ENCODE assay signal across 15 cellular contexts in genomic region chr7:158248816-158249215, GRCh38.
A peak's percentile ranks its signal among the peaks of the same experiment; 100 is the strongest.
DNase-seq lines count a peak whose midpoint lies in the region; ATAC-seq and TF ChIP-seq lines count a peak whose summit lies in the region.
"Had no signal": no experiment of that assay in that cellular context is flagged by ENCODE, and none has a peak within 500 bp of the region (broad histone marks: within the 10 kb centered on the region; RNA-seq: fewer than 3 reads in every experiment).

No MANE protein-coding gene starts in this region.

- H3K27me3 ChIP-seq in IMR-90 (ENCODE audit: control insufficient read depth, insufficient read depth, low read length), result no peaks in the 10 kb centered on the region
- H3K27me3 ChIP-seq in neuronal stem cell (ENCODE audit: control insufficient read depth in 3 of 3, insufficient read depth in 3 of 3, low read depth in 1 of 3, low read length in 3 of 3), result no peaks in the 10 kb centered on the region
- no peaks in the 10 kb centered on the region for H3K27me3 ChIP-seq in body of pancreas

- H3K27ac Mint-ChIP-seq in activated T-cell treated with anti-CD3 and anti-CD28 coated beads, Interleukin-2, amount 50 U/mL, for 72 hours, result no peak overlapping the region
- H3K27ac Mint-ChIP-seq: B cell; CD4-positive, alpha-beta T cell; GM23338 had no signal

- CTCF ChIA-PET in IMR-90 (lab: Yijun Ruan, JAX), result no interaction called here

- H3K4me2 ChIP-seq in IMR-90 (ENCODE audit: low read depth, low read length), result no peak overlapping the region
- H3K4me2 ChIP-seq in neuronal stem cell (ENCODE audit: insufficient read depth, low read length, poor library complexity, severe bottlenecking), result no peak overlapping the region
- H3K4me2 ChIP-seq: GM23338 had no signal

- TF ChIP-seq RAD21 in IMR-90 (IDR thresholded peaks at IDR 0.05; ENCODE audit: low read length), result no peak

- H4K91ac ChIP-seq in IMR-90 (ENCODE audit: insufficient read depth, low read depth, low read length) (no peak overlapping the region), neuronal stem cell (ENCODE audit: low read depth, low read length, poor library complexity) (peak overlapping the region; percentile 19)

- no peak overlapping the region for H3K56ac ChIP-seq in IMR-90 (ENCODE audit: extremely low read depth, insufficient read depth, low read length)

- H4K8ac ChIP-seq in IMR-90 (ENCODE audit: low read depth in 2 of 2, low read length in 2 of 2) (no peak overlapping the region), neuronal stem cell (ENCODE audit: low read depth, low read length) (no peak overlapping the region)

- peak overlapping the region; percentile 58 for H2AFZ ChIP-seq in IMR-90 (replicated peaks; ENCODE audit: low read length, poor library complexity)
- H2AFZ ChIP-seq in neuronal stem cell (ENCODE audit: low read length), result no peak overlapping the region
- H2AFZ ChIP-seq: GM23338 had no signal

- H3K9me3 ChIP-seq in IMR-90 (ENCODE audit: control insufficient read depth, insufficient read depth, low read length) (peaks cover 68% of the 10 kb centered on the region), neuronal stem cell (replicated peaks in 1 of 2; ENCODE audit: control insufficient read depth in 2 of 2, insufficient read depth in 1 of 2, low read depth in 1 of 2, low read length in 2 of 2) (peaks cover 0 to 13% of the 10 kb centered on the region in 2 donors), body of pancreas (no peaks in the 10 kb centered on the region)
- H3K9me3 ChIP-seq: HAP-1 had no signal

- H3K14ac ChIP-seq in IMR-90 (replicated peaks; ENCODE audit: low read depth, low read length) (no peak overlapping the region), neuronal stem cell (ENCODE audit: low read length) (peak overlapping the region; percentile 33)

- intact Hi-C loops in cardiac septum (cut with DNase I) (no loop called here), left ventricle myocardium superior (cut with micrococcal nuclease) (no loop called here), IMR-90 (cut with micrococcal nuclease) (no loop called here), body of pancreas (cut with DNase I) (no loop called here)

- H3K4ac ChIP-seq in IMR-90 (ENCODE audit: low read depth, low read length) (no peak overlapping the region), neuronal stem cell (ENCODE audit: low read length) (no peak overlapping the region)

- H2BK120ac ChIP-seq in IMR-90 (ENCODE audit: low read depth, low read length) (no peak overlapping the region), neuronal stem cell (ENCODE audit: low read depth, low read length) (no peak overlapping the region)

- no peaks in the 10 kb centered on the region for H3K36me3 Mint-ChIP-seq in activated T-cell treated with anti-CD3 and anti-CD28 coated beads, Interleukin-2, amount 50 U/mL, for 72 hours (ENCODE audit: insufficient read depth in 2 of 2)

- no peak overlapping the region for H4K5ac ChIP-seq in IMR-90 (ENCODE audit: low read depth, low read length)

- H3K4me3 Mint-ChIP-seq in activated T-cell treated with anti-CD3 and anti-CD28 coated beads, Interleukin-2, amount 50 U/mL, for 72 hours, result no peak overlapping the region
- H3K4me3 Mint-ChIP-seq: B cell; CD4-positive, alpha-beta T cell; GM23338 had no signal

- in situ Hi-C loops in IMR-90 (cut with MboI; ENCODE audit: low sequenced_read_pairs), result no loop called here

- H2BK5ac ChIP-seq in IMR-90 (ENCODE audit: low read depth, low read length, poor library complexity, severe bottlenecking) (no peak overlapping the region), neuronal stem cell (ENCODE audit: low read length) (no peak overlapping the region)

- POLR2A ChIA-PET in IMR-90 (lab: Charles Lee; ENCODE audit: unreplicated experiment), result no interaction called here

- H3K9me1 ChIP-seq in IMR-90 (ENCODE audit: insufficient read depth, low read length), result no peaks in the 10 kb centered on the region

- no peak overlapping the region for H2AK5ac ChIP-seq in IMR-90 (ENCODE audit: low read depth, low read length)
- H2AK5ac ChIP-seq in neuronal stem cell (ENCODE audit: low read depth, low read length), result no peak overlapping the region

- no peak for TF ChIP-seq CTCF in IMR-90 (conservative IDR thresholded peaks at IDR 0.05; ENCODE audit: low read depth, low read length)
- no peak for TF ChIP-seq CTCF in body of pancreas (IDR thresholded peaks at IDR 0.05)

- H3K23ac ChIP-seq in IMR-90 (ENCODE audit: low read depth, low read length) (no peak overlapping the region), neuronal stem cell (ENCODE audit: low read depth, low read length, poor library complexity) (peak overlapping the region; percentile 76)

- no peak overlapping the region for H2AK9ac ChIP-seq in IMR-90 (replicated peaks; ENCODE audit: low read depth, low read length, poor library complexity)

- H3K27me3 Mint-ChIP-seq in activated T-cell treated with anti-CD3 and anti-CD28 coated beads, Interleukin-2, amount 50 U/mL, for 72 hours (ENCODE audit: low read depth), result no peaks in the 10 kb centered on the region
- H3K27me3 Mint-ChIP-seq: B cell; CD4-positive, alpha-beta T cell had no signal

- dilution Hi-C loops in IMR-90 (cut with HindIII; ENCODE audit: low sequenced_read_pairs, unreplicated experiment), result no loop called here

- no peak overlapping the region for H2BK12ac ChIP-seq in neuronal stem cell (ENCODE audit: low read length)

- H3K27ac ChIP-seq in IMR-90 (ENCODE audit: insufficient read depth, low read length) (no peak overlapping the region), neuronal stem cell (replicated peaks; ENCODE audit: low read length) (no peak overlapping the region), body of pancreas (no peak overlapping the region)
- H3K27ac ChIP-seq: HL-60 had no signal

- no peaks in the 10 kb centered on the region for H3K4me1 Mint-ChIP-seq in activated T-cell treated with anti-CD3 and anti-CD28 coated beads, Interleukin-2, amount 50 U/mL, for 72 hours (ENCODE audit: low read depth)
- H3K4me1 Mint-ChIP-seq: B cell, GM23338 had no signal

- H3K9me3 Mint-ChIP-seq in activated T-cell treated with anti-CD3 and anti-CD28 coated beads, Interleukin-2, amount 50 U/mL, for 72 hours, result no peaks in the 10 kb centered on the region
- H3K9me3 Mint-ChIP-seq: CD4-positive, alpha-beta T cell; GM23338 had no signal

- H2BK15ac ChIP-seq in IMR-90 (ENCODE audit: low read depth, low read length) (no peak overlapping the region), neuronal stem cell (ENCODE audit: low read length) (no peak overlapping the region)

- H3K18ac ChIP-seq in IMR-90 (ENCODE audit: low read depth, low read length) (no peak overlapping the region), neuronal stem cell (ENCODE audit: low read length) (peak overlapping the region; percentile 38)

- H4K20me1 ChIP-seq in IMR-90 (ENCODE audit: insufficient read depth, low read length), result no peaks in the 10 kb centered on the region

- 48% methylated on average over 4 of the region's 10 CpGs; no CpG with 5 or more reads in 1 of the 2 experiments for WGBS in IMR-90 (ENCODE audit: extremely low coverage in 2 of 2, insufficient read length in 1 of 2), 2 experiments
- no CpG with 5 or more reads among the region's 10 CpGs for WGBS in neuronal stem cell (ENCODE audit: extremely low coverage in 2 of 2, insufficient read length in 2 of 2, insufficient replicate concordance in 1 of 2), 2 donors
- WGBS in body of pancreas, 2 donors, result 45 to 57% methylated on average over 8 to 9 of the region's 10 CpGs

- peak; percentile 20 for DNase-seq in cardiac septum (ENCODE audit: low spot score)
- no peak for DNase-seq in left ventricle myocardium superior
- no peak for DNase-seq in IMR-90
- DNase-seq in neuronal stem cell (ENCODE audit: low spot score), result no peak
- no peak for DNase-seq in body of pancreas
- DNase-seq in activated T-cell treated with anti-CD3 and anti-CD28 coated beads, Interleukin-2, amount 50 U/mL, for 72 hours, result no peak
- DNase-seq: C1 segment of cervical spinal cord; Calu3; CD4-positive, alpha-beta T cell; DMS 273 treated with DMSO at 0.1 percent for 48 hours had no signal

- no peak for ATAC-seq in left ventricle myocardium superior
- ATAC-seq in IMR-90 (ENCODE audit: low read depth), result no peak
- no peak for ATAC-seq in body of pancreas
- no peak for ATAC-seq in HG03521 (IDR thresholded peaks at IDR 0.05; ENCODE audit: unreplicated experiment)
- no peak for ATAC-seq in activated T-cell treated with anti-CD3 and anti-CD28 coated beads, Interleukin-2, amount 50 U/mL, for 72 hours (replicated peaks in 1 of 2)
- ATAC-seq: GM23338 had no signal

- H3K9ac ChIP-seq in IMR-90 (ENCODE audit: low read depth, low read length), result no peak overlapping the region
- no peak overlapping the region for H3K9ac ChIP-seq in neuronal stem cell (ENCODE audit: low read depth, low read length, poor library complexity)

- no peaks in the 10 kb centered on the region for H3K79me1 ChIP-seq in IMR-90 (ENCODE audit: low read depth in 1 of 2, low read length in 2 of 2)
- peaks cover 7% of the 10 kb centered on the region for H3K79me1 ChIP-seq in neuronal stem cell (ENCODE audit: low read depth, low read length)

- no peak overlapping the region for H2BK20ac ChIP-seq in IMR-90 (ENCODE audit: low read depth, low read length)

- no TSS peak for BruUV-seq in IMR-90 (replicated peaks; lab: Mats Ljungman, UMichigan)

- TF ChIP-seq POLR2A in IMR-90 (IDR thresholded peaks at IDR 0.05; ENCODE audit: low read depth, low read length) (no peak), body of pancreas (IDR thresholded peaks at IDR 0.05) (no peak)

- H3K4me3 ChIP-seq in IMR-90 (ENCODE audit: insufficient read depth, low read depth, low read length), result no peak overlapping the region
- peak overlapping the region in 1 of 2 donors; percentile 52 for H3K4me3 ChIP-seq in neuronal stem cell (ENCODE audit: low read length in 2 of 2)
- H3K4me3 ChIP-seq in body of pancreas, result no peak overlapping the region
- H3K4me3 ChIP-seq: GM23338, HAP-1 had no signal

- H3K4me1 ChIP-seq in IMR-90 (ENCODE audit: control insufficient read depth, insufficient read depth, low read length), result no peaks in the 10 kb centered on the region
- no peaks in the 10 kb centered on the region for H3K4me1 ChIP-seq in neuronal stem cell (ENCODE audit: control insufficient read depth in 2 of 2, insufficient read depth in 1 of 2, low read depth in 1 of 2, low read length in 2 of 2)
- no peaks in the 10 kb centered on the region for H3K4me1 ChIP-seq in body of pancreas
- H3K4me1 ChIP-seq: HAP-1 had no signal

- no peaks in the 10 kb centered on the region for H3K36me3 ChIP-seq in IMR-90 (ENCODE audit: control insufficient read depth, insufficient read depth, low read length)
- H3K36me3 ChIP-seq in neuronal stem cell (replicated peaks in 1 of 2; ENCODE audit: control insufficient read depth in 2 of 2, insufficient read depth in 2 of 2, low read length in 2 of 2), result peaks cover 0 to 5% of the 10 kb centered on the region in 2 donors
- no peaks in the 10 kb centered on the region for H3K36me3 ChIP-seq in body of pancreas (replicated peaks in 1 of 2; ENCODE audit: insufficient read depth in 1 of 2, low read depth in 2 of 2)
- H3K36me3 ChIP-seq: HAP-1 had no signal

TF ChIP-seq in IMR-90, 13 proteins besides CTCF, POLR2A, EP300 and RAD21 (continues in another document):
- TF ChIP-seq CEBPB (IDR thresholded peaks at IDR 0.05; ENCODE audit: low read depth, low read length), result no peak
